In the genomic region with DNA sequence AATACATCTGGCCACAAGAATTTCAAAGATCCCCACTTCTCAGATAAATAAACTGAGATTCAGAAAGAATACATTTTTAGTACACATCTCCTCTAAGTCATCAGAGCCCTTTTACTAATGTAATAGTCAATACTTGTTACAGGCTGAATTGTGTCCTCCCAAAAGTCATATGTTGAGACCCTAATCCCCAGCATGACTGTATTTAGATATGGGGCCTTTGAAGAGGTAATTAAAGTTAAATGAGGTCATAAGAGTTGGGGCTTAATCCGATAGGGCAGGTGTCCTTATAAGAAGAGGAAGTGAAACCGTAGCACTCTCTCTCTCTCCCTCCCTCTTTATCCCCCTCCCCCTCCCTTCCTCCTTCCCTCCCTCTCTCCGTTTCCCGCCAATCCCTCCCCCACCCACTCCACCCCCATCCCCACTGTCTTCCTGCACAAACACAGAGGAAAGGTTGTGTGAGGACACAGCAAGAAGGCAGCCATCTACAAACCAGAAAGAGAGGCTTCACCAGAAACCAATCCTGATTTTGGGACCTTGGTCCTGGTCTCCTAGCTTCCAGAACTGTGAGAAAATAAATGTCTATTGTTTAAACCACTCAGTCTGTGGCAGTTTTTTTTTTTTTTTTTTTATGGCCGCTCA, we compare ENCODE assay signal across 8 cellular contexts.
DNase-seq lines count a peak whose midpoint lies in the region; ATAC-seq and TF ChIP-seq lines count a peak whose summit lies in the region.

No MANE protein-coding gene starts in this region.

- H3K27me3 ChIP-seq in dorsolateral prefrontal cortex = no peaks in the 10 kb centered on the region

- POLR2A ChIA-PET in T-cell (lab: Charles Lee) = interaction anchor here in 1 of 2 donors (0.7 kb wide), 1 partner anchor 100 kb away, joined by 7 read pairs; no protein-coding TSS in a partner anchor

- DNase-seq in DMS153 (lab: John Stamatoyannopoulos, UW) (peak; percentile 92), KBM-7 (peak; percentile 88), SHP77 (lab: John Stamatoyannopoulos, UW) (peak; percentile 44 to 75), T-cell (no peak), dorsolateral prefrontal cortex (no peak), sciatic nerve (ENCODE audit: low spot score) (no peak)

- H3K27me3 Mint-ChIP-seq in T-cell = no peaks in the 10 kb centered on the region
- no peaks in the 10 kb centered on the region for H3K27me3 Mint-ChIP-seq in activated T-helper 17 cell treated with anti-CD3 and anti-CD28 coated beads, Interleukin-2, amount 50 U/mL, for 72 hours

- in situ Hi-C loops in KBM-7 (cut with MboI; ENCODE audit: low pct_unique_long_range_greater_than_20kb, low sequenced_read_pairs) = no loop called here

- CTCF ChIA-PET in T-cell (lab: Charles Lee) = interaction anchor here in 1 of 2 donors (0.6 to 0.7 kb wide), 3 partner anchors 15 to 168 kb away, joined by 4 to 6 read pairs (median 4); no protein-coding TSS in a partner anchor

- H3K36me3 Mint-ChIP-seq in T-cell = no peaks in the 10 kb centered on the region
- H3K36me3 Mint-ChIP-seq in activated T-helper 17 cell treated with anti-CD3 and anti-CD28 coated beads, Interleukin-2, amount 50 U/mL, for 72 hours (ENCODE audit: low read depth) = no peaks in the 10 kb centered on the region

- intact Hi-C loops in dorsolateral prefrontal cortex (cut with DNase I) = no loop called here
- intact Hi-C loops in sciatic nerve (cut with DNase I) = no loop called here

- H3K4me3 ChIP-seq in dorsolateral prefrontal cortex = peak overlapping the region in 1 of 59 donors; percentile 0

- H3K4me3 Mint-ChIP-seq in T-cell = no peak overlapping the region
- H3K4me3 Mint-ChIP-seq in activated T-helper 17 cell treated with anti-CD3 and anti-CD28 coated beads, Interleukin-2, amount 50 U/mL, for 72 hours = no peak overlapping the region

- no peak for TF ChIP-seq CTCF in dorsolateral prefrontal cortex (IDR thresholded peaks at IDR 0.05 in 54 of 56, conservative IDR thresholded peaks at IDR 0.05 in 2 of 56; ENCODE audit: low read depth in 1 of 56, partially characterized antibody in 56 of 56)

- peaks cover 11 to 30% (median 23%) of the 10 kb centered on the region in 3 donors for H3K4me1 Mint-ChIP-seq in T-cell
- H3K4me1 Mint-ChIP-seq in activated T-helper 17 cell treated with anti-CD3 and anti-CD28 coated beads, Interleukin-2, amount 50 U/mL, for 72 hours = no peaks in the 10 kb centered on the region

- ATAC-seq in GM21423 (IDR thresholded peaks at IDR 0.05; ENCODE audit: unreplicated experiment) (peak; percentile 89), T-cell (replicated peaks in 1 of 4) (no peak), sciatic nerve (no peak)
- no peak for ATAC-seq in activated T-helper 17 cell treated with anti-CD3 and anti-CD28 coated beads, Interleukin-2, amount 50 U/mL, for 72 hours (replicated peaks)

- peak overlapping the region in 7 of 59 donors; percentile 5 to 57 (median 21) for H3K27ac ChIP-seq in dorsolateral prefrontal cortex

- peaks cover 5 to 9% (median 5%) of the 10 kb centered on the region in 3 donors for H3K9me3 Mint-ChIP-seq in T-cell
- H3K9me3 Mint-ChIP-seq in activated T-helper 17 cell treated with anti-CD3 and anti-CD28 coated beads, Interleukin-2, amount 50 U/mL, for 72 hours = no peaks in the 10 kb centered on the region

- H3K27ac Mint-ChIP-seq in T-cell = no peak overlapping the region
- no peak overlapping the region for H3K27ac Mint-ChIP-seq in activated T-helper 17 cell treated with anti-CD3 and anti-CD28 coated beads, Interleukin-2, amount 50 U/mL, for 72 hours

Comparison
In these comparisons a context has a peak if more than half of its experiments do, and no peak if none do; other contexts are left out.
1. DNase-seq: peak in DMS153 (single experiment), KBM-7 (single experiment) and SHP77 (2 of 2); none in T-cell (0 of 34), dorsolateral prefrontal cortex (0 of 10) and sciatic nerve (single experiment).